ENCODE assay signal across 28 cellular contexts in the genomic region with DNA sequence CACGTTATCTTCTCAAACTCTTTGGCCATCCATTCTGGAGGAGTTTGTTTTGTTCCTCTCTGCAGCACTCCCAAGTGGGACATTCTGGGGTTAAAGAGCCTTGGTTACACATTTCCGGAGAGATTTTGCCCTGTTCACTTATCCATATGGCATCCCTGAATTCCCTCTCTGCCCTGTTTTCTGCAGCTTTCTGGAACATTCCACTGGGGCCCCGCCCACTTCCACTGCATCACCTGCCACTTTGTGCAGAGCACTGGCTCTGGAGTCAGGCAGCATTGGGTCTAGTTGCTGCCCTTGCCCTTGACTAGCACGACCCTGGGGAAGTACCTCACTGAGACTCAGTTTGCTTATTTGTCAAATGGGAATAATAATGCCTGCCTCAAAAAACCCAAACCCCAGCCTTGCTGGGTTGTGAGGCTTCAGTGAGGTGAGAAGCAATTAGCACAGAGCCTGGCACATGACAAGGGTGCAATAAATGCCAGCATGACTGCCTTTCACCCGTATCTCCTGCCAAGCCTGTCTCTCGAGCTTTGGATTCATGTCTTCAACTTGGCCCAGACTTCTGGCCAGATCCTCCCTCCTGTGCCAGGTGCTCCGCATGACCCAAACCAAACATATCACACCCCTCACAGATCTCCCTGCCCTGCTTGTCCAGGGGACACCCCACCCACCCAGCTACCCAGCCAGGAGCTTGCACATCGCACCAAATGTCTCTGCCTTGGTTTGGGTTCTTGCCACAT. TPM values are rescaled to one million over a fixed set of nuclear protein-coding genes. Genes with fewer than 3 reads are reported as not detected.
DNase-seq lines count a peak whose midpoint lies in the region; ATAC-seq and TF ChIP-seq lines count a peak whose summit lies in the region.
"Had no signal": no experiment of that assay in that cellular context is flagged by ENCODE, and none has a peak within 500 bp of the region (broad histone marks: within the 10 kb centered on the region; RNA-seq: fewer than 3 reads in every experiment).

No MANE protein-coding gene starts in this region.

- peak overlapping the region; percentile 94 for H3K27ac Mint-ChIP-seq in CD4-positive, alpha-beta T cell
- H3K27ac Mint-ChIP-seq: activated T-cell treated with anti-CD3 and anti-CD28 coated beads, Interleukin-2, amount 50 U/mL, for 24 hours; GM23338; memory B cell had no signal

- no peak overlapping the region for H3K9ac ChIP-seq in KMS-11

- no peak overlapping the region for H3K4me2 ChIP-seq in KMS-11
- H3K4me2 ChIP-seq: GM23338 had no signal

- H3K79me2 ChIP-seq in KMS-11 (ENCODE audit: insufficient read depth, low read depth): no peaks in the 10 kb centered on the region

- TF ChIP-seq POLR2A in gastroesophageal sphincter (IDR thresholded peaks at IDR 0.05): no peak

- peaks cover 87% of the 10 kb centered on the region for H3K36me3 Mint-ChIP-seq in CD4-positive, alpha-beta T cell (ENCODE audit: low read depth)

- TF ChIP-seq EP300 in gastroesophageal sphincter (IDR thresholded peaks at IDR 0.05): no peak

- ATAC-seq in CD4-positive, alpha-beta T cell (ENCODE audit: poor library complexity): no peak
- ATAC-seq in gastroesophageal sphincter (no peak), psoas muscle (peak; percentile 40 to 81 (median 66)), HG02798 (IDR thresholded peaks at IDR 0.05; ENCODE audit: poor library complexity, unreplicated experiment) (no peak), HG02588 (IDR thresholded peaks at IDR 0.05; ENCODE audit: unreplicated experiment) (no peak)
- ATAC-seq: GM23338 had no signal

- H3K4me1 Mint-ChIP-seq in CD4-positive, alpha-beta T cell (ENCODE audit: low read depth): peaks cover 70% of the 10 kb centered on the region

- no peak overlapping the region for H2AFZ ChIP-seq in KMS-11 (ENCODE audit: low read depth)
- H2AFZ ChIP-seq: GM23338 had no signal

- CTCF ChIA-PET in CD4-positive, alpha-beta T cell (lab: Charles Lee): interaction anchor here (1.2 to 1.5 kb wide), 4 partner anchors 17 to 36 kb away, joined by 3 to 4 read pairs (median 4); no protein-coding TSS in a partner anchor

- DNase-seq in CD4-positive, alpha-beta T cell: no peak
- DNase-seq in psoas muscle (peak in 1 of 2 donors; percentile 76), NCI-H69 (lab: John Stamatoyannopoulos, UW) (no peak)
- DNase-seq: activated CD4-positive, alpha-beta T cell treated with anti-CD3 and anti-CD28 coated beads for 48 hours; activated gamma-delta T cell; activated T-cell treated with anti-CD3 and anti-CD28 coated beads, Interleukin-2, amount 50 U/mL, for 24 hours; brain microvascular endothelial cell; effector CD4-positive, alpha-beta T cell; kidney glomerular epithelial cell; NCI-H1105; NCI-H187 treated with DMSO at 0.1 percent for 48 hours; NCI-H524; retina; SHP77 treated with DMSO at 0.1 percent for 48 hours; stimulated activated CD4-positive, alpha-beta T cell treated with anti-CD3 and anti-CD28 coated beads, Interleukin-2, amount 100 ng/mL, for 48 hours; T1000 had no signal

- H3K4me1 ChIP-seq in KMS-11 (ENCODE audit: low read depth, poor library complexity, severe bottlenecking) (peaks cover 57% of the 10 kb centered on the region), gastroesophageal sphincter (peaks cover 0 to 98% (median 35%) of the 10 kb centered on the region in 3 donors), psoas muscle (peaks cover 28% of the 10 kb centered on the region)
- H3K4me1 ChIP-seq: suprapubic skin had no signal

- H3K27ac ChIP-seq in CD4-positive, alpha-beta T cell (ENCODE audit: low read depth, low read length): peak overlapping the region; percentile 75
- no peak overlapping the region for H3K27ac ChIP-seq in KMS-11
- H3K27ac ChIP-seq in gastroesophageal sphincter: peak overlapping the region; percentile 7 to 97 (median 82)
- H3K27ac ChIP-seq in psoas muscle: no peak overlapping the region
- H3K27ac ChIP-seq: brain microvascular endothelial cell, epithelial cell of prostate, suprapubic skin, WERI-Rb-1 had no signal

- no peaks in the 10 kb centered on the region for H4K20me1 ChIP-seq in KMS-11 (ENCODE audit: insufficient read depth)

- no peaks in the 10 kb centered on the region for H3K27me3 ChIP-seq in CD4-positive, alpha-beta T cell (ENCODE audit: control insufficient read depth, insufficient read depth, low read length)
- peaks cover 81% of the 10 kb centered on the region for H3K27me3 ChIP-seq in KMS-11 (ENCODE audit: insufficient read depth, low read depth)
- no peaks in the 10 kb centered on the region for H3K27me3 ChIP-seq in gastroesophageal sphincter
- H3K27me3 ChIP-seq in psoas muscle (ENCODE audit: insufficient read depth in 3 of 3, low read length in 2 of 3): no peaks in the 10 kb centered on the region
- H3K27me3 ChIP-seq: brain microvascular endothelial cell, suprapubic skin had no signal

- H3K27me3 Mint-ChIP-seq in CD4-positive, alpha-beta T cell: no peaks in the 10 kb centered on the region
- H3K27me3 Mint-ChIP-seq: activated T-cell treated with anti-CD3 and anti-CD28 coated beads, Interleukin-2, amount 50 U/mL, for 24 hours; memory B cell had no signal

- H3K4me3 ChIP-seq in KMS-11 (IDR thresholded peaks at IDR 0.05; ENCODE audit: insufficient read depth, low read depth, low read length) (peak overlapping the region; percentile 38), gastroesophageal sphincter (no peak overlapping the region), psoas muscle (no peak overlapping the region)
- H3K4me3 ChIP-seq: GM23338, suprapubic skin had no signal

- H3K9me3 ChIP-seq in CD4-positive, alpha-beta T cell (ENCODE audit: control insufficient read depth, low read length): no peaks in the 10 kb centered on the region
- no peaks in the 10 kb centered on the region for H3K9me3 ChIP-seq in gastroesophageal sphincter
- no peaks in the 10 kb centered on the region for H3K9me3 ChIP-seq in psoas muscle
- H3K9me3 ChIP-seq: suprapubic skin had no signal

- H3K4me3 Mint-ChIP-seq in CD4-positive, alpha-beta T cell: peak overlapping the region; percentile 43
- H3K4me3 Mint-ChIP-seq: activated T-cell treated with anti-CD3 and anti-CD28 coated beads, Interleukin-2, amount 50 U/mL, for 24 hours; GM23338; memory B cell had no signal

- POLR2A ChIA-PET in CD4-positive, alpha-beta T cell (lab: Charles Lee): interaction anchor here (0.7 to 9.6 kb wide), 5 partner anchors 9 to 40 kb away, joined by 3 to 86 read pairs (median 11); no protein-coding TSS in a partner anchor

- no peaks in the 10 kb centered on the region for H3K9me3 Mint-ChIP-seq in CD4-positive, alpha-beta T cell
- H3K9me3 Mint-ChIP-seq: activated T-cell treated with anti-CD3 and anti-CD28 coated beads, Interleukin-2, amount 50 U/mL, for 24 hours; GM23338; memory B cell had no signal

- TF ChIP-seq CTCF in CD4-positive, alpha-beta T cell (IDR thresholded peaks at IDR 0.05): no peak
- TF ChIP-seq CTCF in KMS-11 (conservative IDR thresholded peaks at IDR 0.05; ENCODE audit: low read depth, low read length) (no peak), gastroesophageal sphincter (IDR thresholded peaks at IDR 0.05) (no peak), psoas muscle (IDR thresholded peaks at IDR 0.05) (no peak)

- H3K36me3 ChIP-seq in KMS-11 (ENCODE audit: insufficient read depth) (no peaks in the 10 kb centered on the region), gastroesophageal sphincter (peaks cover 0 to 62% of the 10 kb centered on the region in 2 donors), psoas muscle (ENCODE audit: insufficient read depth in 1 of 2, low read depth in 1 of 2) (peaks cover 12 to 97% of the 10 kb centered on the region in 2 donors)
- H3K36me3 ChIP-seq: brain microvascular endothelial cell, WERI-Rb-1 had no signal

- intact Hi-C loops in CD4-positive, alpha-beta T cell (cut with DNase I, micrococcal nuclease): loop anchor here (5.0 kb wide), 2 partner anchors 34 to 36 kb away; partner anchors contain the start of gene IL6R (in 1 of the 2)
- intact Hi-C loops in psoas muscle (cut with DNase I): loop anchor here in 1 of 2 donors (10.0 kb wide), 1 partner anchor 119 kb away; the partner anchor contains the start of genes AQP10 and ATP8B2

- 53 to 57% methylated on average over 6 of the region's 8 CpGs for WGBS in gastroesophageal sphincter (ENCODE audit: low coverage in 1 of 2), 2 donors
- WGBS in psoas muscle, 3 donors: 46 to 59% (median 52%) methylated on average over 8 of the region's 8 CpGs

RNA-seq across cellular contexts. Expression of gene IL6R, which starts 38.3 kb away (rescaled TPM):
- total RNA-seq in CD4-positive, alpha-beta T cell: 10 to 100 TPM; 31.7 to 35.0 TPM
- total RNA-seq in gastroesophageal sphincter (10 to 100 TPM; 44.7 to 59.4 (median 55.5) TPM), psoas muscle (100 to 1,000 TPM in 1 of 4 donors, 10 to 100 TPM in 3; 32.6 to 182 (median 80.9) TPM)
- 10 to 100 TPM; 41.7 to 97.7 (median 80.8) TPM for polyA plus RNA-seq in psoas muscle

RNA-seq across cellular contexts. Expression of gene TDRD10, which starts 58.6 kb away (rescaled TPM):
- total RNA-seq in CD4-positive, alpha-beta T cell: not detected
- total RNA-seq in gastroesophageal sphincter: 1 to 10 TPM; 1.4 to 3.3 (median 2.8) TPM
- total RNA-seq in psoas muscle: under 1 TPM; 0.50 to 0.97 (median 0.68) TPM
- 1 to 10 TPM in 1 of 3 donors, under 1 TPM in 2; 0.69 to 2.3 (median 0.99) TPM for polyA plus RNA-seq in psoas muscle
- total RNA-seq: fibroblast of villous mesenchyme, GM23338, M059J, osteocyte had no signal

RNA-seq across cellular contexts. Expression of gene SHE, which starts 58.8 kb away (rescaled TPM):
- total RNA-seq in CD4-positive, alpha-beta T cell: not detected
- total RNA-seq in gastroesophageal sphincter (10 to 100 TPM in 3 of 4 donors, 1 to 10 TPM in 1; 7.2 to 13.9 (median 11.7) TPM), psoas muscle (1 to 10 TPM; 5.6 to 7.4 (median 7.0) TPM)
- 1 to 10 TPM; 4.0 to 6.2 (median 4.3) TPM for polyA plus RNA-seq in psoas muscle
- total RNA-seq: fibroblast of villous mesenchyme, M059J, osteocyte had no signal

Comparison
In these comparisons a context has a peak if more than half of its experiments do, and no peak if none do; other contexts are left out.
1. ATAC-seq: peak in psoas muscle (4 of 4); none in CD4-positive, alpha-beta T cell (single experiment), gastroesophageal sphincter (single experiment), HG02798 (single experiment) and HG02588 (single experiment).
2. H3K27ac ChIP-seq: peak in CD4-positive, alpha-beta T cell (single experiment) and gastroesophageal sphincter (4 of 4); none in KMS-11 (single experiment) and psoas muscle (single experiment).
3. RNA of gene SHE, which starts 58.8 kb away (total RNA-seq): 7.2 to 13.9 TPM in gastroesophageal sphincter and 5.6 to 7.4 TPM in psoas muscle; not detected in CD4-positive, alpha-beta T cell; every median in the first group is over 4 times any median in the second.